Comparison of ENCODE assay signal across 16 cellular contexts in the genomic region with DNA sequence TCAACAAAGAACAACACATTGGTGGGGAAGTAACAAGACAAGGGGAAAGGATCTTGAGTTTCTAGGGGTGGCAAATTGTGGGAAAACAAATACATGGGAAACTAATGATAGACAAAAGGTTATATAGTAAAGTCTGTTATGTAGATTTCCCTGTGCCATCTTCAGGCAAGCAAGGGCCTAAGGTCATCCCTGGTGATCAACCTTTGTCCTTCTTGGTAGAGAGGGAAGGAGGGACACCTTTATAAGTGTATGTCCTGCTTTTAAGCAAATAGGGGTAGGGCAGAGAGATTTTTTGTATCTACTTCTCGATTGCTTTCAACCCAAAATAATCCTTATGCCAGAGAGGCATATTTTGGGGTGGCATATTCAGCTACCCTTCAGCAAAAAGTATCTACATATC. TPM values are rescaled to one million over a fixed set of nuclear protein-coding genes. Genes with fewer than 3 reads are reported as not detected.
DNase-seq lines count a peak whose midpoint lies in the region; ATAC-seq and TF ChIP-seq lines count a peak whose summit lies in the region.
"Had no signal": no experiment of that assay in that cellular context is flagged by ENCODE, and none has a peak within 500 bp of the region (broad histone marks: within the 10 kb centered on the region; RNA-seq: fewer than 3 reads in every experiment).

No MANE protein-coding gene starts in this region.

- DNase-seq in A673 (ENCODE audit: low spot score) (no peak), chondrocyte (ENCODE audit: low spot score) (no peak), tibial artery (no peak), head of caudate nucleus (no peak), NCI-H524 treated with DMSO at 0.1 percent for 48 hours (lab: John Stamatoyannopoulos, UW) (no peak), C1 segment of cervical spinal cord (lab: John Stamatoyannopoulos, UW) (no peak)
- DNase-seq: AML-193; Calu3; CD4-positive, CD25-positive, alpha-beta regulatory T cell; DMS 273 treated with DMSO at 0.1 percent for 48 hours; GOT3; H9 had no signal

- no peaks in the 10 kb centered on the region for H3K36me3 Mint-ChIP-seq in chondrocyte (ENCODE audit: low read depth)

- H3K4me1 ChIP-seq in A673 (ENCODE audit: insufficient read depth, low read length, poor library complexity, severe bottlenecking) (peaks cover 11% of the 10 kb centered on the region), neutrophil (ENCODE audit: control insufficient read depth in 1 of 2, insufficient read depth in 1 of 2, low read depth in 1 of 2, low read length in 1 of 2) (peaks cover 23 to 54% of the 10 kb centered on the region in 2 experiments), tibial artery (peaks cover 0 to 96% (median 32%) of the 10 kb centered on the region in 4 donors)

- no peak for ATAC-seq in HG02588 (IDR thresholded peaks at IDR 0.05; ENCODE audit: unreplicated experiment)

- no peaks in the 10 kb centered on the region for H3K36me3 ChIP-seq in A673 (ENCODE audit: insufficient read depth, low read length, poor library complexity, severe bottlenecking)
- H3K36me3 ChIP-seq in neutrophil, result no peaks in the 10 kb centered on the region
- no peaks in the 10 kb centered on the region for H3K36me3 ChIP-seq in tibial artery
- H3K36me3 ChIP-seq: BLaER1 had no signal

- H3K9me3 Mint-ChIP-seq in chondrocyte (ENCODE audit: low read depth), result no peaks in the 10 kb centered on the region
- H3K9me3 Mint-ChIP-seq: H9 had no signal

- POLR2A ChIA-PET in A673 (lab: Charles Lee; ENCODE audit: low non-redundant PET), result no interaction called here

- peak overlapping the region; percentile 47 for H3K27ac ChIP-seq in A673 (ENCODE audit: low read depth, low read length, poor library complexity, severe bottlenecking)
- H3K27ac ChIP-seq in neutrophil, result peak overlapping the region; percentile 45
- peak overlapping the region; percentile 77 to 81 for H3K27ac ChIP-seq in tibial artery
- H3K27ac ChIP-seq: 22Rv1, BLaER1 had no signal

- BruUV-seq in A673 (replicated peaks; lab: Mats Ljungman, UMichigan), result no TSS peak

- H3K9me3 ChIP-seq in A673 (ENCODE audit: low read depth, low read length, poor library complexity, severe bottlenecking) (no peaks in the 10 kb centered on the region), neutrophil (no peaks in the 10 kb centered on the region), tibial artery (no peaks in the 10 kb centered on the region)
- H3K9me3 ChIP-seq: BLaER1 had no signal

- intact Hi-C loops in A673 (cut with micrococcal nuclease; ENCODE audit: unreplicated experiment), result no loop called here
- intact Hi-C loops in tibial artery (cut with DNase I; ENCODE audit: low total_unique reads), result no loop called here
- intact Hi-C loops in head of caudate nucleus (cut with DNase I), result no loop called here

- no peak overlapping the region for H3K4me3 Mint-ChIP-seq in chondrocyte (ENCODE audit: unreplicated experiment)
- H3K4me3 Mint-ChIP-seq: CD4-positive, CD25-positive, alpha-beta regulatory T cell; H9 had no signal

- peaks cover 50% of the 10 kb centered on the region for H3K4me1 Mint-ChIP-seq in chondrocyte (ENCODE audit: low read depth)

- H3K27me3 ChIP-seq in A673 (replicated peaks; ENCODE audit: insufficient read depth, low read depth, low read length, poor library complexity), result no peaks in the 10 kb centered on the region
- H3K27me3 ChIP-seq in neutrophil, result no peaks in the 10 kb centered on the region
- no peaks in the 10 kb centered on the region for H3K27me3 ChIP-seq in tibial artery
- H3K27me3 ChIP-seq: BLaER1 had no signal

- H3K4me3 ChIP-seq in A673 (ENCODE audit: low read depth, low read length, poor library complexity, severe bottlenecking) (no peak overlapping the region), neutrophil (ENCODE audit: low read depth in 1 of 2, low read length in 1 of 2) (no peak overlapping the region), tibial artery (no peak overlapping the region)
- H3K4me3 ChIP-seq: BLaER1 had no signal

- CTCF ChIA-PET in A673 (lab: Charles Lee), result no interaction called here

- no peaks in the 10 kb centered on the region for H3K27me3 Mint-ChIP-seq in chondrocyte (ENCODE audit: low read depth)

- TF ChIP-seq CTCF in A673 (conservative IDR thresholded peaks at IDR 0.05; ENCODE audit: low read depth, low read length) (no peak), chondrocyte (IDR thresholded peaks at IDR 0.05) (no peak), neutrophil (IDR thresholded peaks at IDR 0.05) (no peak), tibial artery (IDR thresholded peaks at IDR 0.05) (no peak)

- H3K27ac Mint-ChIP-seq in chondrocyte (ENCODE audit: unreplicated experiment), result peak overlapping the region; percentile 95
- H3K27ac Mint-ChIP-seq: CD4-positive, CD25-positive, alpha-beta regulatory T cell; H9 had no signal

RNA-seq across cellular contexts. Expression of a gene that starts 11.8 kb away (rescaled TPM):
- total RNA-seq in A673 (2021) (52.2 and 78.4 TPM in 2 replicates), chondrocyte (846 to 4,145 TPM (median 3,929 TPM) in 3 replicates)

RNA-seq across cellular contexts. Expression of a gene that starts 26.2 kb away (rescaled TPM):
- total RNA-seq in A673 (2021) (30.4 and 40.3 TPM in 2 replicates), chondrocyte (11.2 to 11.6 TPM (median 11.5 TPM) in 3 replicates)

Comparison
In these comparisons a context has a peak if more than half of its experiments do, and no peak if none do; other contexts are left out.
1. RNA of a gene that starts 11.8 kb away (total RNA-seq): 846 to 4,145 TPM in chondrocyte; 52.2 to 78.4 TPM in A673; every median in the first group is over 10 times any median in the second.
2. Peak in every context shown above with its lines, with median percentiles within 50 percentile points of each other: H3K27ac ChIP-seq.